8 cellular contexts compared by ENCODE assay signal in genomic region chr2:40240067-40240466, GRCh38.
DNase-seq lines count a peak whose midpoint lies in the region; ATAC-seq, FAIRE-seq and TF ChIP-seq lines count a peak whose summit lies in the region.

No MANE protein-coding gene starts in this region.

- no peak overlapping the region for H2BK5ac ChIP-seq in trophoblast cell (ENCODE audit: low read depth, low read length, poor library complexity)

- H3K9ac ChIP-seq in trophoblast cell (ENCODE audit: low read length): no peak overlapping the region

- H3K4me3 ChIP-seq in fibroblast of pulmonary artery (replicated peaks; ENCODE audit: low read depth, low read length): no peak overlapping the region
- no peak overlapping the region for H3K4me3 ChIP-seq in trophoblast cell (ENCODE audit: low read depth, low read length)
- H3K4me3 ChIP-seq in WERI-Rb-1 (ENCODE audit: low read depth, low read length): no peak overlapping the region
- H3K4me3 ChIP-seq in CD8-positive, alpha-beta T cell (ENCODE audit: low read depth, low read length): no peak overlapping the region

- H3K4me1 Mint-ChIP-seq in activated naive CD8-positive, alpha-beta T cell treated with anti-CD3 and anti-CD28 coated beads for 36 hours: no peaks in the 10 kb centered on the region
- H3K4me1 Mint-ChIP-seq in CD8-positive, alpha-beta T cell (ENCODE audit: low read depth): no peaks in the 10 kb centered on the region

- POLR2A ChIA-PET in CD8-positive, alpha-beta T cell (lab: Charles Lee): no interaction called here

- no peak overlapping the region for H2AK5ac ChIP-seq in trophoblast cell (ENCODE audit: low read length)

- no peak overlapping the region for H4K12ac ChIP-seq in trophoblast cell (ENCODE audit: low read depth, low read length)

- H4K91ac ChIP-seq in trophoblast cell (ENCODE audit: low read depth, low read length): peak overlapping the region; percentile 24

- H4K8ac ChIP-seq in trophoblast cell (ENCODE audit: low read depth, low read length): no peak overlapping the region

- H3K18ac ChIP-seq in trophoblast cell (ENCODE audit: low read length): peak overlapping the region; percentile 59

- no peak overlapping the region for H3K4me3 Mint-ChIP-seq in activated naive CD8-positive, alpha-beta T cell treated with anti-CD3 and anti-CD28 coated beads for 36 hours
- no peak overlapping the region for H3K4me3 Mint-ChIP-seq in CD8-positive, alpha-beta T cell

- H3K36me3 Mint-ChIP-seq in activated naive CD8-positive, alpha-beta T cell treated with anti-CD3 and anti-CD28 coated beads for 36 hours: no peaks in the 10 kb centered on the region
- no peaks in the 10 kb centered on the region for H3K36me3 Mint-ChIP-seq in CD8-positive, alpha-beta T cell

- WGBS in trophoblast cell (ENCODE audit: extremely low coverage, insufficient coverage, insufficient read length): no CpG with 5 or more reads among the region's 5 CpGs

- peaks cover 6% of the 10 kb centered on the region for H3K27me3 Mint-ChIP-seq in activated naive CD8-positive, alpha-beta T cell treated with anti-CD3 and anti-CD28 coated beads for 36 hours
- H3K27me3 Mint-ChIP-seq in CD8-positive, alpha-beta T cell (ENCODE audit: low read depth): no peaks in the 10 kb centered on the region

- H3K27ac ChIP-seq in trophoblast cell (ENCODE audit: low read depth, low read length) (no peak overlapping the region), WERI-Rb-1 (no peak overlapping the region)
- H3K27ac ChIP-seq in CD8-positive, alpha-beta T cell (ENCODE audit: low read depth, low read length): no peak overlapping the region

- H3K9me3 Mint-ChIP-seq in activated naive CD8-positive, alpha-beta T cell treated with anti-CD3 and anti-CD28 coated beads for 36 hours: peaks cover 1% of the 10 kb centered on the region
- H3K9me3 Mint-ChIP-seq in CD8-positive, alpha-beta T cell: no peaks in the 10 kb centered on the region

- H3K14ac ChIP-seq in trophoblast cell (ENCODE audit: low read length): no peak overlapping the region

- H3K36me3 ChIP-seq in trophoblast cell (ENCODE audit: control insufficient read depth in 1 of 2, insufficient read depth in 2 of 2, low read length in 2 of 2) (no peaks in the 10 kb centered on the region), WERI-Rb-1 (no peaks in the 10 kb centered on the region)
- H3K36me3 ChIP-seq in CD8-positive, alpha-beta T cell (ENCODE audit: insufficient read depth, low read length): no peaks in the 10 kb centered on the region

- peak overlapping the region; percentile 14 for H2BK12ac ChIP-seq in trophoblast cell (ENCODE audit: low read length)

- no peak overlapping the region for H3K23ac ChIP-seq in trophoblast cell (ENCODE audit: low read length)

- TF ChIP-seq CTCF in fibroblast of pulmonary artery (IDR thresholded peaks at IDR 0.05; ENCODE audit: low read length, missing control alignments) (no peak), WERI-Rb-1 (IDR thresholded peaks at IDR 0.05; ENCODE audit: low read depth, low read length) (no peak)
- no peak for TF ChIP-seq CTCF in CD8-positive, alpha-beta T cell (IDR thresholded peaks at IDR 0.05)

- no peak for ATAC-seq in CD8-positive, alpha-beta T cell

- H3K4ac ChIP-seq in trophoblast cell (ENCODE audit: low read depth, low read length): no peak overlapping the region

- H3K27ac Mint-ChIP-seq in activated naive CD8-positive, alpha-beta T cell treated with anti-CD3 and anti-CD28 coated beads for 36 hours: no peak overlapping the region
- H3K27ac Mint-ChIP-seq in CD8-positive, alpha-beta T cell: no peak overlapping the region

- no peaks in the 10 kb centered on the region for H3K79me2 ChIP-seq in trophoblast cell (ENCODE audit: control insufficient read depth, insufficient read depth, low read length, poor library complexity)

- no peaks in the 10 kb centered on the region for H3K9me3 ChIP-seq in trophoblast cell (ENCODE audit: insufficient read depth, low read depth, low read length)
- peaks cover 3% of the 10 kb centered on the region for H3K9me3 ChIP-seq in WERI-Rb-1 (ENCODE audit: severe bottlenecking)
- H3K9me3 ChIP-seq in CD8-positive, alpha-beta T cell (ENCODE audit: low read length): no peaks in the 10 kb centered on the region

- H3K27me3 ChIP-seq in trophoblast cell (ENCODE audit: insufficient read depth, low read length) (no peaks in the 10 kb centered on the region), WERI-Rb-1 (ENCODE audit: insufficient read depth, low read depth, severe bottlenecking) (no peaks in the 10 kb centered on the region)
- no peaks in the 10 kb centered on the region for H3K27me3 ChIP-seq in CD8-positive, alpha-beta T cell (ENCODE audit: insufficient read depth, low read length)

- DNase-seq in DMS153 treated with DMSO at 0.1 percent for 48 hours (lab: John Stamatoyannopoulos, UW; ENCODE audit: unreplicated experiment): peak; percentile 87
- peak; percentile 75 to 84 for DNase-seq in NCI-H446 (lab: John Stamatoyannopoulos, UW)
- peak; percentile 96 for DNase-seq in fibroblast of pulmonary artery (ENCODE audit: low read depth)
- DNase-seq in trophoblast cell: peak in 1 of 2 donors; percentile 5
- DNase-seq in activated naive CD8-positive, alpha-beta T cell treated with anti-CD3 and anti-CD28 coated beads for 36 hours: no peak
- DNase-seq in WERI-Rb-1: no peak
- no peak for DNase-seq in RCC 7860 (ENCODE audit: low spot score)
- no peak for DNase-seq in CD8-positive, alpha-beta T cell

- CTCF ChIA-PET in CD8-positive, alpha-beta T cell (lab: Charles Lee): no interaction called here

- H3K4me2 ChIP-seq in trophoblast cell (ENCODE audit: low read length): no peak overlapping the region

- H3K4me1 ChIP-seq in trophoblast cell (ENCODE audit: control insufficient read depth in 1 of 2, insufficient read depth in 2 of 2, low read length in 2 of 2): no peaks in the 10 kb centered on the region
- no peaks in the 10 kb centered on the region for H3K4me1 ChIP-seq in CD8-positive, alpha-beta T cell (ENCODE audit: insufficient read depth, low read length)

- H2BK120ac ChIP-seq in trophoblast cell (ENCODE audit: insufficient read depth, low read length, poor library complexity): no peak overlapping the region

- peaks cover 2% of the 10 kb centered on the region for H3K79me1 ChIP-seq in trophoblast cell (ENCODE audit: low read length)

- H2AFZ ChIP-seq in trophoblast cell (ENCODE audit: insufficient read depth, low read length, poor library complexity): no peak overlapping the region

- FAIRE-seq in RCC 7860 (lab: Jason Lieb, UNC): no peak

- intact Hi-C loops in CD8-positive, alpha-beta T cell (cut with DNase I, micrococcal nuclease): loop anchor here in 1 of 2 experiments (5.0 kb wide), 1 partner anchor 1542 kb away; no protein-coding TSS in a partner anchor

Comparison
In these comparisons a context has a peak if more than half of its experiments do, and no peak if none do; other contexts are left out.
1. DNase-seq: peak in DMS153 treated with DMSO at 0.1 percent for 48 hours (single experiment), NCI-H446 (2 of 2) and fibroblast of pulmonary artery (single experiment); none in activated naive CD8-positive, alpha-beta T cell treated with anti-CD3 and anti-CD28 coated beads for 36 hours (single experiment), WERI-Rb-1 (single experiment), RCC 7860 (single experiment) and CD8-positive, alpha-beta T cell (0 of 7).